ENCODE assay signal across 30 cellular contexts in genomic region chr6:92915466-92915865, GRCh38.
"Had no signal": no experiment of that assay in that cellular context is flagged by ENCODE, and none has a peak within 500 bp of the region (broad histone marks: within the 10 kb centered on the region; RNA-seq: fewer than 3 reads in every experiment).

No MANE protein-coding gene starts in this region.

- H3K27me3 Mint-ChIP-seq: naive thymus-derived CD8-positive, alpha-beta T cell; natural killer cell treated with Interleukin-12 subunit alpha and Interleukin-12 subunit beta and Interleukin-15 and Interleukin-18, amount 100 ng/mL, for 72 hours; progenitor cell of endocrine pancreas; stimulated activated naive B cell treated with anti-CD40 and anti-IgM and Interleukin-4, amounts not matched to agents 10 μg/mL and 1 μg/mL and 100 μg/mL, for 72 hours; stimulated activated naive CD8-positive, alpha-beta T cell treated with anti-CD3 and anti-CD28 coated beads, Interleukin-15, Interleukin-2, amounts not matched to agents 100 ng/mL and 50 ng/mL, for 24 hours; type B pancreatic cell had no signal

- H3K9me3 ChIP-seq: ovary, psoas muscle, right lobe of liver, sigmoid colon, stomach, testis, tibial artery, transverse colon, upper lobe of right lung, uterus had no signal

- H3K9ac ChIP-seq: parathyroid adenoma had no signal

- H3K27me3 ChIP-seq: ovary, right lobe of liver, sigmoid colon, stomach, suprapubic skin, testis, tibial artery, transverse colon, upper lobe of right lung, uterus had no signal

- H3K36me3 ChIP-seq: ovary, right lobe of liver, sigmoid colon, stomach, suprapubic skin, tibial artery, transverse colon, upper lobe of right lung, uterus had no signal

- H3K79me2 ChIP-seq: parathyroid adenoma had no signal

- H3K36me3 Mint-ChIP-seq: naive thymus-derived CD8-positive, alpha-beta T cell; stimulated activated effector memory CD8-positive, alpha-beta T cell treated with anti-CD3 and anti-CD28 coated beads, Interleukin-12 subunit alpha, Interleukin-12 subunit beta, amount 100 ng/mL, for 72 hours; stimulated activated naive B cell treated with anti-CD40 and anti-IgM and Interleukin-4, amounts not matched to agents 10 μg/mL and 1 μg/mL and 100 μg/mL, for 72 hours; type B pancreatic cell had no signal

- ATAC-seq: naive thymus-derived CD8-positive, alpha-beta T cell; natural killer cell treated with Interleukin-12 subunit alpha and Interleukin-12 subunit beta and Interleukin-15 and Interleukin-18, amount 100 ng/mL, for 72 hours; psoas muscle; right cardiac atrium; right lobe of liver; stimulated activated effector memory CD8-positive, alpha-beta T cell treated with anti-CD3 and anti-CD28 coated beads, Interleukin-12 subunit alpha, Interleukin-12 subunit beta, amount 100 ng/mL, for 72 hours; upper lobe of right lung had no signal

- H2AFZ ChIP-seq: parathyroid adenoma had no signal

- H3K27ac Mint-ChIP-seq: naive thymus-derived CD8-positive, alpha-beta T cell; natural killer cell treated with Interleukin-12 subunit alpha and Interleukin-12 subunit beta and Interleukin-15 and Interleukin-18, amount 100 ng/mL, for 72 hours; nephron progenitor cell; progenitor cell of endocrine pancreas; stimulated activated effector memory CD8-positive, alpha-beta T cell treated with anti-CD3 and anti-CD28 coated beads, Interleukin-12 subunit alpha, Interleukin-12 subunit beta, amount 100 ng/mL, for 72 hours; stimulated activated naive B cell treated with anti-CD40 and anti-IgM and Interleukin-4, amounts not matched to agents 10 μg/mL and 1 μg/mL and 100 μg/mL, for 72 hours; stimulated activated naive CD8-positive, alpha-beta T cell treated with anti-CD3 and anti-CD28 coated beads, Interleukin-15, Interleukin-2, amounts not matched to agents 100 ng/mL and 50 ng/mL, for 24 hours had no signal

- H3K4me1 Mint-ChIP-seq: naive thymus-derived CD8-positive, alpha-beta T cell; nephron progenitor cell; stimulated activated effector memory CD8-positive, alpha-beta T cell treated with anti-CD3 and anti-CD28 coated beads, Interleukin-12 subunit alpha, Interleukin-12 subunit beta, amount 100 ng/mL, for 72 hours had no signal

- H3K4me1 ChIP-seq: parathyroid adenoma, psoas muscle, right lobe of liver, sigmoid colon, stomach, suprapubic skin, testis, tibial artery, transverse colon, upper lobe of right lung, uterus had no signal

- DNase-seq: naive thymus-derived CD8-positive, alpha-beta T cell; nephron progenitor cell; occipital lobe; ovary; posterior cingulate gyrus; psoas muscle; right cardiac atrium; right lobe of liver; sigmoid colon; small intestine; stimulated activated CD4-positive, alpha-beta T cell treated with anti-CD3 and anti-CD28 coated beads, Interleukin-15, amount 100 ng/mL, for 24 hours; stimulated activated CD4-positive, alpha-beta T cell treated with anti-CD3 and anti-CD28 coated beads, Interleukin-2, amount 100 ng/mL, for 24 hours; stimulated activated CD4-positive, alpha-beta T cell treated with anti-CD3 and anti-CD28 coated beads, Interleukin-2, amount 100 ng/mL, for 48 hours; stimulated activated CD4-positive, alpha-beta T cell treated with anti-CD3 and anti-CD28 coated beads, Interleukin-4, amount 100 ng/mL, for 24 hours; stimulated activated naive B cell treated with anti-CD40 and anti-IgM and Interleukin-4, amounts not matched to agents 10 μg/mL and 1 μg/mL and 100 μg/mL, for 72 hours; stimulated activated naive CD4-positive, alpha-beta T cell treated with Interleukin-2 at 50 U/mL for 16 hours; stomach; testis; tibial artery; transverse colon; upper lobe of right lung; uterus had no signal

- H3K4me3 ChIP-seq: ovary, psoas muscle, right lobe of liver, sigmoid colon, stomach, suprapubic skin, testis, tibial artery, transverse colon, upper lobe of right lung, uterus had no signal

- H3K27ac ChIP-seq: ovary, parathyroid adenoma, psoas muscle, right lobe of liver, sigmoid colon, stomach, suprapubic skin, testis, tibial artery, transverse colon, upper lobe of right lung, uterus had no signal

- H3K4me3 Mint-ChIP-seq: naive thymus-derived CD8-positive, alpha-beta T cell; natural killer cell treated with Interleukin-12 subunit alpha and Interleukin-12 subunit beta and Interleukin-15 and Interleukin-18, amount 100 ng/mL, for 72 hours; nephron progenitor cell; neural crest cell; stimulated activated effector memory CD8-positive, alpha-beta T cell treated with anti-CD3 and anti-CD28 coated beads, Interleukin-12 subunit alpha, Interleukin-12 subunit beta, amount 100 ng/mL, for 72 hours; stimulated activated naive B cell treated with anti-CD40 and anti-IgM and Interleukin-4, amounts not matched to agents 10 μg/mL and 1 μg/mL and 100 μg/mL, for 72 hours; stimulated activated naive CD8-positive, alpha-beta T cell treated with anti-CD3 and anti-CD28 coated beads, Interleukin-15, Interleukin-2, amounts not matched to agents 100 ng/mL and 50 ng/mL, for 24 hours; type B pancreatic cell had no signal

- H3K9me3 Mint-ChIP-seq: nephron progenitor cell, type B pancreatic cell had no signal
